In the genomic region with DNA sequence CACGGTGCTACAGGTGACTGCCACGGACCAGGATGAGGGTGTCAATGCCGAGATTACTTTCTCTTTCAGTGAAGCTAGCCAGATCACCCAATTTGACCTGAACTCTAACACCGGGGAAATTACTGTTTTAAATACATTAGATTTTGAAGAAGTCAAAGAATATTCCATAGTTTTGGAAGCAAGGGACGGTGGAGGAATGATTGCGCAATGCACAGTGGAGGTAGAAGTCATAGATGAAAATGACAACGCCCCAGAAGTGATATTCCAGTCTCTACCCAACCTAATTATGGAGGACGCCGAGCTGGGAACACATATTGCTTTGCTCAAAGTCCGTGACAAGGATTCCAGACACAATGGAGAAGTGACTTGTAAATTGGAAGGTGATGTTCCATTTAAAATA, we compare ENCODE assay signal across 18 cellular contexts. TPM values are rescaled to one million over a fixed set of nuclear protein-coding genes. Genes with fewer than 3 reads are reported as not detected.
DNase-seq lines count a peak whose midpoint lies in the region; TF ChIP-seq lines count a peak whose summit lies in the region.
"Had no signal": no experiment of that assay in that cellular context is flagged by ENCODE, and none has a peak within 500 bp of the region (broad histone marks: within the 10 kb centered on the region; RNA-seq: fewer than 3 reads in every experiment).

No MANE protein-coding gene starts in this region.

- H3K4me1 ChIP-seq in endodermal cell (ENCODE audit: control insufficient read depth, insufficient read depth, low read length) (no peaks in the 10 kb centered on the region), subcutaneous abdominal adipose tissue (ENCODE audit: control insufficient read depth in 5 of 5, insufficient read depth in 5 of 5, low read length in 5 of 5) (no peaks in the 10 kb centered on the region)
- H3K4me1 ChIP-seq: colonic mucosa had no signal

- no peak for TF ChIP-seq CTCF in endodermal cell (conservative IDR thresholded peaks at IDR 0.05)

- H3K4me1 Mint-ChIP-seq in activated naive CD8-positive, alpha-beta T cell (ENCODE audit: low read depth) = no peaks in the 10 kb centered on the region
- no peaks in the 10 kb centered on the region for H3K4me1 Mint-ChIP-seq in activated naive CD8-positive, alpha-beta T cell treated with anti-CD3 and anti-CD28 coated beads for 36 hours
- H3K4me1 Mint-ChIP-seq in endodermal cell = no peaks in the 10 kb centered on the region
- H3K4me1 Mint-ChIP-seq: activated CD4-positive, alpha-beta T cell treated with anti-CD3 and anti-CD28 coated beads, Interleukin-2, amount 10 ng/mL, durations not matched to agents 7 days and 5 days; stimulated activated memory B cell treated with anti-CD40 and anti-IgM and Interleukin-4, amounts not matched to agents 10 μg/mL and 1 μg/mL and 100 μg/mL, for 72 hours had no signal

- H3K27me3 ChIP-seq in endodermal cell (ENCODE audit: control insufficient read depth, insufficient read depth, low read length, poor library complexity, severe bottlenecking) (no peaks in the 10 kb centered on the region), subcutaneous abdominal adipose tissue (ENCODE audit: control insufficient read depth in 5 of 5, insufficient read depth in 4 of 5, low read length in 5 of 5) (peaks cover 0 to 14% (median 0%) of the 10 kb centered on the region in 5 donors)
- H3K27me3 ChIP-seq: colonic mucosa had no signal

- H3K9me3 ChIP-seq in endodermal cell (ENCODE audit: control insufficient read depth, low read length) = peaks cover 65% of the 10 kb centered on the region
- peaks cover 31 to 88% (median 68%) of the 10 kb centered on the region in 5 donors for H3K9me3 ChIP-seq in subcutaneous abdominal adipose tissue (ENCODE audit: control insufficient read depth in 5 of 5, low read length in 5 of 5)

- 92 to 95% methylated on average over 5 to 10 of the region's 10 CpGs for WGBS in endodermal cell (ENCODE audit: insufficient coverage in 1 of 2, insufficient read length in 1 of 2), 2 experiments

- H3K36me3 ChIP-seq in endodermal cell (ENCODE audit: control insufficient read depth, insufficient read depth, low read length) = no peaks in the 10 kb centered on the region
- no peaks in the 10 kb centered on the region for H3K36me3 ChIP-seq in subcutaneous abdominal adipose tissue (ENCODE audit: control insufficient read depth in 5 of 5, insufficient read depth in 5 of 5, low read length in 5 of 5)
- H3K36me3 ChIP-seq: colonic mucosa had no signal

- peaks cover 64% of the 10 kb centered on the region for H3K27me3 Mint-ChIP-seq in activated naive CD8-positive, alpha-beta T cell
- peaks cover 84% of the 10 kb centered on the region for H3K27me3 Mint-ChIP-seq in activated naive CD8-positive, alpha-beta T cell treated with anti-CD3 and anti-CD28 coated beads for 36 hours
- H3K27me3 Mint-ChIP-seq in endodermal cell (ENCODE audit: insufficient read depth) = peaks cover 11% of the 10 kb centered on the region

- H3K27ac Mint-ChIP-seq in activated naive CD8-positive, alpha-beta T cell = peak overlapping the region; percentile 6
- H3K27ac Mint-ChIP-seq in activated naive CD8-positive, alpha-beta T cell treated with anti-CD3 and anti-CD28 coated beads for 36 hours = no peak overlapping the region
- H3K27ac Mint-ChIP-seq in endodermal cell = no peak overlapping the region
- H3K27ac Mint-ChIP-seq: activated CD4-positive, alpha-beta T cell treated with anti-CD3 and anti-CD28 coated beads, Interleukin-2, amount 10 ng/mL, durations not matched to agents 7 days and 5 days; stimulated activated memory B cell treated with anti-CD40 and anti-IgM and Interleukin-4, amounts not matched to agents 10 μg/mL and 1 μg/mL and 100 μg/mL, for 72 hours had no signal

- H3K27ac ChIP-seq in endodermal cell (ENCODE audit: low read depth, low read length) (no peak overlapping the region), subcutaneous abdominal adipose tissue (ENCODE audit: low read depth, low read length) (no peak overlapping the region)
- H3K27ac ChIP-seq: C4-2B, colonic mucosa, HL-60 had no signal

- H3K9me3 Mint-ChIP-seq in activated naive CD8-positive, alpha-beta T cell (ENCODE audit: low read depth) = peaks cover 26% of the 10 kb centered on the region
- H3K9me3 Mint-ChIP-seq in activated naive CD8-positive, alpha-beta T cell treated with anti-CD3 and anti-CD28 coated beads for 36 hours = peaks cover 48% of the 10 kb centered on the region
- H3K9me3 Mint-ChIP-seq in endodermal cell = peaks cover 76% of the 10 kb centered on the region

- peaks cover 12% of the 10 kb centered on the region for H3K36me3 Mint-ChIP-seq in activated naive CD8-positive, alpha-beta T cell
- peaks cover 21% of the 10 kb centered on the region for H3K36me3 Mint-ChIP-seq in activated naive CD8-positive, alpha-beta T cell treated with anti-CD3 and anti-CD28 coated beads for 36 hours
- peaks cover 51% of the 10 kb centered on the region for H3K36me3 Mint-ChIP-seq in endodermal cell (ENCODE audit: low read depth)

- H3K4me3 ChIP-seq in endodermal cell (ENCODE audit: low read length) (peak overlapping the region; percentile 35), subcutaneous abdominal adipose tissue (ENCODE audit: low read depth in 1 of 5, low read length in 5 of 5) (peak overlapping the region in 4 of 5 donors; percentile 29 to 52 (median 49))
- H3K4me3 ChIP-seq: colonic mucosa had no signal

- no peak overlapping the region for H3K4me3 Mint-ChIP-seq in activated naive CD8-positive, alpha-beta T cell
- no peak overlapping the region for H3K4me3 Mint-ChIP-seq in activated naive CD8-positive, alpha-beta T cell treated with anti-CD3 and anti-CD28 coated beads for 36 hours
- peak overlapping the region; percentile 77 for H3K4me3 Mint-ChIP-seq in endodermal cell
- H3K4me3 Mint-ChIP-seq: activated CD4-positive, alpha-beta T cell treated with anti-CD3 and anti-CD28 coated beads, Interleukin-2, amount 10 ng/mL, durations not matched to agents 7 days and 5 days; stimulated activated memory B cell treated with anti-CD40 and anti-IgM and Interleukin-4, amounts not matched to agents 10 μg/mL and 1 μg/mL and 100 μg/mL, for 72 hours had no signal

- intact Hi-C loops in posterior vena cava (cut with DNase I) = no loop called here

- H3K9ac ChIP-seq in endodermal cell (ENCODE audit: extremely low read depth, low read length, poor library complexity, severe bottlenecking) = no peak overlapping the region
- no peak overlapping the region for H3K9ac ChIP-seq in subcutaneous abdominal adipose tissue (ENCODE audit: low read length in 5 of 5)

- no peak for DNase-seq in activated naive CD8-positive, alpha-beta T cell treated with anti-CD3 and anti-CD28 coated beads for 36 hours
- DNase-seq in endodermal cell (no peak), posterior vena cava (ENCODE audit: low spot score) (no peak)
- no peak for DNase-seq in central memory CD4-positive, alpha-beta T cell
- DNase-seq: activated CD4-positive, alpha-beta T cell treated with anti-CD3 and anti-CD28 coated beads, Interleukin-2, amount 10 ng/mL, durations not matched to agents 7 days and 5 days; activated naive CD4-positive, alpha-beta T cell; colonic mucosa; foreskin fibroblast; hypothalamus; Karpas-422; NCI-H1105; NCI-H526; SHP77 had no signal

RNA-seq across cellular contexts. Expression of gene PCDHGB4, which starts 1.2 kb away (rescaled TPM):
- not detected for total RNA-seq in activated naive CD8-positive, alpha-beta T cell treated with anti-CD3 and anti-CD28 coated beads for 36 hours
- total RNA-seq in endodermal cell (10 to 100 TPM; 10.7 to 13.9 TPM), posterior vena cava (1 to 10 TPM; 4.8 to 5.7 TPM)
- 9.2 TPM for polyA plus RNA-seq in endodermal cell (2013, experiment 1 of 2)
- 9.4 TPM for polyA plus RNA-seq in endodermal cell (2013, experiment 2 of 2)
- total RNA-seq: activated CD4-positive, alpha-beta T cell treated with anti-CD3 and anti-CD28 coated beads, Interleukin-2, amount 10 ng/mL, durations not matched to agents 7 days and 5 days had no signal

RNA-seq across cellular contexts. Expression of gene PCDHGA8, which starts 3.8 kb away (rescaled TPM):
- not detected for total RNA-seq in activated naive CD8-positive, alpha-beta T cell treated with anti-CD3 and anti-CD28 coated beads for 36 hours
- total RNA-seq in endodermal cell (1 to 10 TPM; 1.1 to 3.0 TPM), posterior vena cava (1 to 10 TPM; 2.0 to 2.4 TPM)
- 0.39 TPM for polyA plus RNA-seq in endodermal cell (2013, experiment 1 of 2)
- polyA plus RNA-seq in endodermal cell (2013, experiment 2 of 2) = 0.50 TPM
- total RNA-seq: activated CD4-positive, alpha-beta T cell treated with anti-CD3 and anti-CD28 coated beads, Interleukin-2, amount 10 ng/mL, durations not matched to agents 7 days and 5 days had no signal

RNA-seq across cellular contexts. Expression of gene PCDHGA7, which starts 6.1 kb away (rescaled TPM):
- total RNA-seq in activated naive CD8-positive, alpha-beta T cell treated with anti-CD3 and anti-CD28 coated beads for 36 hours = not detected
- 1 to 10 TPM in 1 of 2 donors, under 1 TPM in 1; 0.40 to 1.9 TPM for total RNA-seq in endodermal cell
- polyA plus RNA-seq in endodermal cell (2013, experiment 1 of 2) = 0.18 TPM
- 0.46 TPM for polyA plus RNA-seq in endodermal cell (2013, experiment 2 of 2)
- total RNA-seq in posterior vena cava = 1 to 10 TPM; 4.0 to 4.3 TPM
- total RNA-seq: activated CD4-positive, alpha-beta T cell treated with anti-CD3 and anti-CD28 coated beads, Interleukin-2, amount 10 ng/mL, durations not matched to agents 7 days and 5 days had no signal

RNA-seq across cellular contexts. Expression of gene PCDHGB5, which starts 9.1 kb away (rescaled TPM):
- under 1 TPM; 0.16 to 0.26 TPM for total RNA-seq in activated naive CD8-positive, alpha-beta T cell treated with anti-CD3 and anti-CD28 coated beads for 36 hours
- total RNA-seq in endodermal cell (10 to 100 TPM in 1 of 2 donors, 1 to 10 TPM in 1; 1.3 to 17.3 TPM), posterior vena cava (1 to 10 TPM; 8.1 to 9.5 TPM)
- 0.39 TPM for polyA plus RNA-seq in endodermal cell (2013, experiment 1 of 2)
- 0.12 TPM for polyA plus RNA-seq in endodermal cell (2013, experiment 2 of 2)
- total RNA-seq: activated CD4-positive, alpha-beta T cell treated with anti-CD3 and anti-CD28 coated beads, Interleukin-2, amount 10 ng/mL, durations not matched to agents 7 days and 5 days had no signal

RNA-seq across cellular contexts. Expression of gene PCDHGA9, which starts 13.9 kb away (rescaled TPM):
- not detected for total RNA-seq in activated naive CD8-positive, alpha-beta T cell treated with anti-CD3 and anti-CD28 coated beads for 36 hours
- total RNA-seq in endodermal cell (1 to 10 TPM in 1 of 2 donors, under 1 TPM in 1; 0.89 to 7.3 TPM), posterior vena cava (1 to 10 TPM; 5.6 to 7.2 TPM)
- polyA plus RNA-seq in endodermal cell (2013, experiment 1 of 2) = 1.1 TPM
- 1.3 TPM for polyA plus RNA-seq in endodermal cell (2013, experiment 2 of 2)
- total RNA-seq: activated CD4-positive, alpha-beta T cell treated with anti-CD3 and anti-CD28 coated beads, Interleukin-2, amount 10 ng/mL, durations not matched to agents 7 days and 5 days had no signal

Comparison
In these comparisons a context has a peak if more than half of its experiments do, and no peak if none do; other contexts are left out.
1. RNA of gene PCDHGB4, which starts 1.2 kb away (total RNA-seq): 10.7 to 13.9 TPM in endodermal cell and 4.8 to 5.7 TPM in posterior vena cava; not detected in activated naive CD8-positive, alpha-beta T cell treated with anti-CD3 and anti-CD28 coated beads for 36 hours; every median in the first group is over 4 times any median in the second.